In genomic region chr6:51618563-51618962, GRCh38 we compare ENCODE assay signal across 9 cellular contexts.
DNase-seq lines count a peak whose midpoint lies in the region; ATAC-seq, FAIRE-seq and TF ChIP-seq lines count a peak whose summit lies in the region.
"Had no signal": no experiment of that assay in that cellular context is flagged by ENCODE, and none has a peak within 500 bp of the region (broad histone marks: within the 10 kb centered on the region; RNA-seq: fewer than 3 reads in every experiment).

No MANE protein-coding gene starts in this region.

- ATAC-seq in heart left ventricle, result no peak
- ATAC-seq in upper lobe of left lung (ENCODE audit: low FRiP score in 2 of 2), result peak in 1 of 2 donors; percentile 29

- intact Hi-C loops in heart left ventricle (cut with DNase I), result no loop called here
- intact Hi-C loops in cardiac septum (cut with DNase I), result no loop called here

- no peak overlapping the region for H3K27ac ChIP-seq in heart left ventricle
- H3K27ac ChIP-seq in upper lobe of left lung, result no peak overlapping the region

- no peaks in the 10 kb centered on the region for H3K9me3 ChIP-seq in heart left ventricle
- H3K9me3 ChIP-seq in upper lobe of left lung, result no peaks in the 10 kb centered on the region
- H3K9me3 ChIP-seq in MG63, result no peaks in the 10 kb centered on the region

- TF ChIP-seq POLR2A in heart left ventricle (IDR thresholded peaks at IDR 0.05) (no peak), NB4 (IDR thresholded peaks at IDR 0.05; ENCODE audit: extremely low read depth, insufficient read length) (no peak), upper lobe of left lung (IDR thresholded peaks at IDR 0.05) (no peak)

- H3K4me1 ChIP-seq in heart left ventricle (no peaks in the 10 kb centered on the region), upper lobe of left lung (no peaks in the 10 kb centered on the region)

- DNase-seq in heart left ventricle (no peak), cardiac septum (ENCODE audit: low spot score) (no peak), NB4 (ENCODE audit: low read depth) (peak; percentile 28), fibroblast of mammary gland (ENCODE audit: low read depth) (peak; percentile 0), upper lobe of left lung (no peak), T-helper 2 cell (no peak), MG63 (no peak), HTR-8/SVneo (ENCODE audit: insufficient read length, low spot score) (no peak)
- DNase-seq: naive B cell had no signal

- no peak for FAIRE-seq in HTR-8/SVneo (lab: Jason Lieb, UNC)

- H3K36me3 ChIP-seq in heart left ventricle (no peaks in the 10 kb centered on the region), upper lobe of left lung (no peaks in the 10 kb centered on the region), MG63 (no peaks in the 10 kb centered on the region)

- H3K27me3 ChIP-seq in heart left ventricle (no peaks in the 10 kb centered on the region), upper lobe of left lung (no peaks in the 10 kb centered on the region), MG63 (no peaks in the 10 kb centered on the region)

- H3K4me3 ChIP-seq in heart left ventricle (no peak overlapping the region), NB4 (ENCODE audit: low read depth, low read length) (no peak overlapping the region), fibroblast of mammary gland (ENCODE audit: control insufficient read depth, low read depth, low read length) (no peak overlapping the region), upper lobe of left lung (no peak overlapping the region), MG63 (no peak overlapping the region)

- TF ChIP-seq CTCF in heart left ventricle (IDR thresholded peaks at IDR 0.05) (peak in 7 of 12 donors; percentile 9 to 73 (median 31)), NB4 (IDR thresholded peaks at IDR 0.05; ENCODE audit: low read depth, low read length) (peak; percentile 23), fibroblast of mammary gland (conservative IDR thresholded peaks at IDR 0.05; ENCODE audit: control insufficient read depth, insufficient read depth, low read depth, low read length) (peak; percentile 13), upper lobe of left lung (IDR thresholded peaks at IDR 0.05) (peak in 4 of 6 experiments; percentile 14 to 34 (median 32))

- TF ChIP-seq EP300 in upper lobe of left lung (IDR thresholded peaks at IDR 0.05), result no peak

Comparison
In these comparisons a context has a peak if more than half of its experiments do, and no peak if none do; other contexts are left out.
1. DNase-seq: peak in NB4 (single experiment) and fibroblast of mammary gland (single experiment); none in heart left ventricle (0 of 5), cardiac septum (single experiment), upper lobe of left lung (0 of 2), T-helper 2 cell (0 of 5), MG63 (single experiment) and HTR-8/SVneo (single experiment).
2. Peak in every context shown above with its lines, with median percentiles within 50 percentile points of each other: CTCF ChIP-seq.